1 cellular context compared by ENCODE assay signal in the genomic region with DNA sequence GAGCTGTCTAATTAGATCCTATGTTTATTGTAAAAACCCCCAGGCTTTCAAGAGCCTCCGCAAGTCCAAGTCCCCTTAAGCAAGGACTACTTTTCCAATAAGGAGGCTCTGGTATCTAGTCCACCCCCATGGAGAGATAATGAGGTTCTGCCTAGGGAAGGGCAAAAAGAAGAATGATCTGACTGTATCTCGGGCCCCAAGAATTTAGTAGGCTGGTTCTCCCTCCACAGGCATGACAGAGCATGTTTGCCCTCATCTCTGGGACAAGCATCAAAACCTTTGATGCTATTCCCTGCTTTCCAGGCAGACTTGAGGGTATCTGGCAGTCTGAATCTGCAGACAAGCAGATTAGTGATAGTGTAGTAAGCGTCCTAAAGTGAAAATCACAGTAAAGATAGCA.
TF ChIP-seq lines count a peak whose summit lies in the region.

No MANE protein-coding gene starts in this region.

TF ChIP-seq in H1, 55 proteins besides CTCF, POLR2A, EP300 and RAD21:
- no peak for TF ChIP-seq ASH2L (IDR thresholded peaks at IDR 0.05; ENCODE audit: low read length)
- TF ChIP-seq YY1 (IDR thresholded peaks at IDR 0.05; ENCODE audit: low read depth, low read length) = no peak
- TF ChIP-seq SRF (IDR thresholded peaks at IDR 0.05; ENCODE audit: low read depth, low read length) = no peak
- TF ChIP-seq JUN (IDR thresholded peaks at IDR 0.05; ENCODE audit: low read depth, low read length) = no peak
- TF ChIP-seq KDM4A (IDR thresholded peaks at IDR 0.05; ENCODE audit: low read depth, low read length, severe bottlenecking) = no peak
- no peak for TF ChIP-seq RBBP5 (IDR thresholded peaks at IDR 0.05; ENCODE audit: borderline replicate concordance, low read depth, low read length)
- TF ChIP-seq CHD7 (IDR thresholded peaks at IDR 0.05; ENCODE audit: insufficient replicate concordance, low read length) = no peak
- TF ChIP-seq SAP30 (IDR thresholded peaks at IDR 0.05; ENCODE audit: insufficient read depth, insufficient replicate concordance, low read length) = no peak
- no peak for TF ChIP-seq GTF2F1 (IDR thresholded peaks at IDR 0.05; ENCODE audit: borderline replicate concordance, low read depth, low read length)
- TF ChIP-seq KDM1A (IDR thresholded peaks at IDR 0.05; ENCODE audit: borderline replicate concordance, low read length) = no peak
- TF ChIP-seq EGR1 (IDR thresholded peaks at IDR 0.05; ENCODE audit: borderline replicate concordance, low read depth, low read length) = no peak
- TF ChIP-seq E2F6 (IDR thresholded peaks at IDR 0.05) = no peak
- no peak for TF ChIP-seq SIRT6 (IDR thresholded peaks at IDR 0.05; ENCODE audit: low read length)
- no peak for TF ChIP-seq POU5F1 (IDR thresholded peaks at IDR 0.05; ENCODE audit: low read depth, low read length)
- no peak for TF ChIP-seq TEAD4 (IDR thresholded peaks at IDR 0.05; ENCODE audit: low read depth, low read length)
TF ChIP-seq in H1: peak in this region for 0.
